Comparison of ENCODE assay signal across 8 cellular contexts in the genomic region with DNA sequence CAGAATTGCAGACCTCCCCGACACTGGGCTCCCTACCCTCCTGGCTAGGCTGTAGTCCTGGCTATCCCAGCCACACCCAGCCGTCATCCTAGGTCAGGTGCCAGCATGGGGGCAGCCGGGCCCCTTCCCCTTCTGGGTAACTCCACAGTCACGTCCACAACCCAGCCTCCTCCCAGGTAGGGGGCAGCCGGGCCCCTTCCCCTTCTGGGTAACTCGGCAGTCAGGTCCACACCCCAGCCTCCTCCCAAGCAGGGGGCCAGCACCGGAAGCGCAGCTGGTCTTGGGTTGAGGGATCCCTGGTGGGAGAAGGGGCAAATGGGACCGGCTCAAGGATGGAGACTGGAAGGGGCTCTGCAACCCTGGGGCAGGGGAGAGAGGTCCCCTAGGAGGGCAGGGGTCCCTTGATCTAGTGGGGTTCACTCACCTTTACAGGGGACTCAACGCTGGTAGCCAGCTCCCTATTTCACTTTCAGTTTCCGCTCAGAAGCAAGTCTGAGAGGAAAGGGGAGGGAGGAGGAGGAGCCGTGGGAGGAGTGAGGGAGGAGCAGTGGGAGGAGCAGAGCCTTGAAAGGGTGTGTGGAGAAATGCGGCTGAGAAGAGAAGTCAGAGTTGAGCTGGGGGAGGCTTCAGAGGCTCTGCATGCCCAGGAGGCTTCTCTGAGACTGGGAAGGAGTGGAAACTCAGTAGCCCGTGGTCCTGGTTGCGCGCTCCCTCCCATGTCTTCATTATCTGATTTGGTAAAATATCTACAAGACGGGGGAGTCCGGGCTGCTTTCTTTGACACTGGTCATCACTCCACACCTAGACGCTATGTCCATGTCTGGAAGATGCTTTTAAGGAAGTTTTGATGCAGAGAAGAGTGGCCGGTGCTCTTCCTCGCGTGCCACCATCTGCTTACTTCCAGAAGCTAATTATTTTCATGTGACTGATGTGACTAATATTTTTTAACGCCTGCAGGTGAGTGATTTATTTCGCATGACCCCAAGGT. TPM values are rescaled to one million over a fixed set of nuclear protein-coding genes. Genes with fewer than 3 reads are reported as not detected.
A peak's percentile ranks its signal among the peaks of the same experiment; 100 is the strongest.
DNase-seq lines count a peak whose midpoint lies in the region; ATAC-seq and TF ChIP-seq lines count a peak whose summit lies in the region.

A gene (minus strand): TSS at position 494 of the 988 bp plus-strand sequence. CDS start 3,293 bp downstream, outside the sequence.

- no peaks in the 10 kb centered on the region for H3K9me3 ChIP-seq in parathyroid adenoma (ENCODE audit: control insufficient read depth, low read length)
- H3K9me3 ChIP-seq in tibial nerve: peaks cover 0 to 3% (median 0%) of the 10 kb centered on the region in 4 donors

- peak in 1 of 2 donors; percentile 59 for TF ChIP-seq POLR2A in tibial nerve (IDR thresholded peaks at IDR 0.05)

- peaks cover 7% of the 10 kb centered on the region for H3K9me3 Mint-ChIP-seq in activated naive CD8-positive, alpha-beta T cell treated with anti-CD3 and anti-CD28 coated beads, Interleukin-2, amount 10 ng/mL, durations not matched to agents 7 days and 5 days

- no peaks in the 10 kb centered on the region for H3K4me1 ChIP-seq in parathyroid adenoma
- H3K4me1 ChIP-seq in tibial nerve: peaks cover 0 to 21% (median 0%) of the 10 kb centered on the region in 4 donors

- peak within 1 kb of the TSS; percentile 95 for H3K4me3 Mint-ChIP-seq in activated naive CD8-positive, alpha-beta T cell treated with anti-CD3 and anti-CD28 coated beads, Interleukin-2, amount 10 ng/mL, durations not matched to agents 7 days and 5 days

- H2AFZ ChIP-seq in parathyroid adenoma: peak within 1 kb of the TSS; percentile 87

- peak within 1 kb of the TSS; percentile 46 for H3K27ac ChIP-seq in parathyroid adenoma
- peak within 1 kb of the TSS; percentile 45 to 92 (median 88) for H3K27ac ChIP-seq in tibial nerve

- H3K36me3 Mint-ChIP-seq in activated naive CD8-positive, alpha-beta T cell treated with anti-CD3 and anti-CD28 coated beads, Interleukin-2, amount 10 ng/mL, durations not matched to agents 7 days and 5 days: peaks cover 45% of the 10 kb centered on the region

- no peak for TF ChIP-seq CTCF in parathyroid adenoma (IDR thresholded peaks at IDR 0.05)
- no peak for TF ChIP-seq CTCF in tibial nerve (IDR thresholded peaks at IDR 0.05)

- H3K36me3 ChIP-seq in parathyroid adenoma (ENCODE audit: control insufficient read depth, insufficient read depth, low read length) (no peaks in the 10 kb centered on the region), tibial nerve (peaks cover 0 to 23% (median 9%) of the 10 kb centered on the region in 3 donors)

- H3K4me3 ChIP-seq in parathyroid adenoma (ENCODE audit: low read depth, low read length): peak within 1 kb of the TSS; percentile 70
- peak within 1 kb of the TSS; percentile 66 to 91 (median 78) for H3K4me3 ChIP-seq in tibial nerve

- no peaks in the 10 kb centered on the region for H3K27me3 Mint-ChIP-seq in activated naive CD8-positive, alpha-beta T cell treated with anti-CD3 and anti-CD28 coated beads, Interleukin-2, amount 10 ng/mL, durations not matched to agents 7 days and 5 days

- ATAC-seq in GM21723 (IDR thresholded peaks at IDR 0.05; ENCODE audit: unreplicated experiment) (peak; percentile 100), Right ventricle myocardium superior (ENCODE audit: poor library complexity) (peak; percentile 100)
- ATAC-seq in activated naive CD8-positive, alpha-beta T cell treated with anti-CD3 and anti-CD28 coated beads, Interleukin-2, amount 10 ng/mL, durations not matched to agents 7 days and 5 days (ENCODE audit: low read depth): peak; percentile 96

- H3K4me1 Mint-ChIP-seq in activated naive CD8-positive, alpha-beta T cell treated with anti-CD3 and anti-CD28 coated beads, Interleukin-2, amount 10 ng/mL, durations not matched to agents 7 days and 5 days: peaks cover 43% of the 10 kb centered on the region

- H3K4me2 ChIP-seq in parathyroid adenoma (ENCODE audit: low read length): peak within 1 kb of the TSS; percentile 60

- peak; percentile 92 for DNase-seq in ELF-1 (ENCODE audit: low read depth, low spot score)
- DNase-seq in KG1 (lab: John Stamatoyannopoulos, UW): peak; percentile 58
- peak; percentile 92 for DNase-seq in SKM-1 treated with dmso at 0.1 percent for 144 hours (lab: John Stamatoyannopoulos, UW; ENCODE audit: unreplicated experiment)
- peak; percentile 84 for DNase-seq in activated naive CD8-positive, alpha-beta T cell treated with anti-CD3 and anti-CD28 coated beads, Interleukin-2, amount 10 ng/mL, durations not matched to agents 7 days and 5 days
- DNase-seq in Right ventricle myocardium superior: peak; percentile 85
- DNase-seq in tibial nerve (ENCODE audit: low spot score in 2 of 2): peak; percentile 66 to 86

- H3K27me3 ChIP-seq in parathyroid adenoma (ENCODE audit: control insufficient read depth, insufficient read depth, low read length) (no peaks in the 10 kb centered on the region), tibial nerve (no peaks in the 10 kb centered on the region)

- H3K27ac Mint-ChIP-seq in activated naive CD8-positive, alpha-beta T cell treated with anti-CD3 and anti-CD28 coated beads, Interleukin-2, amount 10 ng/mL, durations not matched to agents 7 days and 5 days: peak within 1 kb of the TSS; percentile 94

- WGBS in tibial nerve, 2 donors: 12 to 14% methylated on average over 24 of the region's 24 CpGs

- POLR2A ChIA-PET in activated naive CD8-positive, alpha-beta T cell treated with anti-CD3 and anti-CD28 coated beads, Interleukin-2, amount 10 ng/mL, durations not matched to agents 7 days and 5 days (lab: Charles Lee): interaction anchor here (1.0 to 1.7 kb wide), 3 partner anchors 10 to 1290 kb away, joined by 3 to 5 read pairs (median 3); no protein-coding TSS in a partner anchor

- peak in 1 of 2 donors; percentile 68 for TF ChIP-seq EP300 in tibial nerve (IDR thresholded peaks at IDR 0.05)

- no peak within 1 kb of the TSS for H3K9ac ChIP-seq in parathyroid adenoma

- intact Hi-C loops in Right ventricle myocardium superior (cut with DNase I): no loop called here

- H3K79me2 ChIP-seq in parathyroid adenoma: no peaks in the 10 kb centered on the region

RNA-seq across cellular contexts. Expression of the gene that starts here (rescaled TPM):
- total RNA-seq in activated naive CD8-positive, alpha-beta T cell treated with anti-CD3 and anti-CD28 coated beads, Interleukin-2, amount 10 ng/mL, durations not matched to agents 7 days and 5 days: 10 to 100 TPM; 51.6 to 56.4 TPM
- total RNA-seq in Right ventricle myocardium superior (7.6 TPM), tibial nerve (10 to 100 TPM; 11.1 to 18.6 (median 13.5) TPM)

Comparison
In these comparisons a context has a peak if more than half of its experiments do, and no peak if none do; other contexts are left out.
1. Peak in every context shown above with its lines: DNase-seq, ATAC-seq, H3K4me3 ChIP-seq and H3K27ac ChIP-seq.